In the genomic region with DNA sequence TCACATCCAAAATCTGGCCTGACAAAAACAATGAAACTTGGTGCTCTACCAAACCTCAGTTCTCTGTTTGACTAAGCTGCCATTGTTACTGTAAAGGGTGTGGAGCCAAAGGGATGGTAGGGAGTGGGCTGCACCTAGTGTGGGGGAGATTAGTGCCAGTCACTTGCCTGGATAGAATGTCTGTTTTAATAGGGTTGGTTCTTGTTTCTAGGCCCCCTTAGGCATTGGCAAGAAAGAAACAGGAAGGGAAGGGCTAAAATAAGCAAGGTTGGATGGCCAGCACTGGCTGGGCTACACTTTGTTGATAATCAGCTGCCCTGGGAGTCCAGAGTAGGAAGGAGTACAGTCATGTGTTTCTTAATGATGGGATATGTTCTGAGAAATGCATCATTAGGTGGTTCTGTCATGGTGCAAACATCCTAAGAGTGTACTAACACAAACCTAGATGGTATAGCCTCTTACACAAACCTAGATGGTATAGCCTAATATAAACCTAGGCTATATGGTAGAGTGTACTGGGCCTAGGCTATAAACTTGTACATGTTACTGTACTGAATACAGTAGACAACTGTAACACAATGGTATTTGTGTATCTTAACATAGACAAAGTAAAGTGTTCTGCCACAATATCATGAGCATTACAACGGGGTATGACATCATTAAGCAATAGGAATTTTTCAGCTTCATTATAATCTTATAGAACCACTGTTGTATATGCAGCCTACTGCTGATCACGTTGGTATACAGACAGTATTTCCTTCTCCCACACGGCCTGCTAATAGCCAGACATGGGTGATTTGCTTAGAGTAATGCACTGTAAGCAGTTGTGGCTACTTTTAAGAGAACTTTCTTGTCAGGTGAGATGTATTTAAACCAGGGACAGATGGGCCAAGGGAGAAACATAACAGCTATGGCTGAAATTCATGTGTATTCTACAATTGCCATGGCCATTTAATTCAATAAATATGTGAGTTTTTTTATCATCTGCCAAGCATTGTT, we compare ENCODE assay signal across 9 cellular contexts. TPM values are rescaled to one million over a fixed set of nuclear protein-coding genes. Genes with fewer than 3 reads are reported as not detected.
DNase-seq lines count a peak whose midpoint lies in the region; ATAC-seq and TF ChIP-seq lines count a peak whose summit lies in the region.
"Had no signal": no experiment of that assay in that cellular context is flagged by ENCODE, and none has a peak within 500 bp of the region (broad histone marks: within the 10 kb centered on the region; RNA-seq: fewer than 3 reads in every experiment).

No MANE protein-coding gene starts in this region.

- H3K27ac Mint-ChIP-seq in natural killer cell: peak overlapping the region; percentile 14 to 78

- DNase-seq in activated naive CD4-positive, alpha-beta T cell treated with anti-CD3 and anti-CD28 coated beads, Interleukin-2, amount 50 U/mL, for 16 hours: peak; percentile 23
- DNase-seq in natural killer cell: no peak
- DNase-seq in tibial artery: no peak
- DNase-seq in GM20000 (ENCODE audit: low spot score): no peak
- no peak for DNase-seq in dermis blood vessel endothelial cell
- DNase-seq: hippocampal formation, NCI-H146 had no signal

- intact Hi-C loops in natural killer cell (cut with micrococcal nuclease): no loop called here
- intact Hi-C loops in tibial artery (cut with DNase I; ENCODE audit: low total_unique reads): no loop called here

- H3K9me3 Mint-ChIP-seq in natural killer cell: no peaks in the 10 kb centered on the region

- no peaks in the 10 kb centered on the region for H3K27me3 ChIP-seq in tibial artery

- ATAC-seq in GM18870 (IDR thresholded peaks at IDR 0.05; ENCODE audit: unreplicated experiment) (peak; percentile 64), HG02678 (IDR thresholded peaks at IDR 0.05; ENCODE audit: unreplicated experiment) (peak; percentile 58), natural killer cell (peak in 2 of 3 donors; percentile 21 to 24)

- H3K27ac ChIP-seq in tibial artery: no peak overlapping the region

- TF ChIP-seq CTCF in natural killer cell (IDR thresholded peaks at IDR 0.05) (no peak), tibial artery (IDR thresholded peaks at IDR 0.05) (no peak), GM20000 (IDR thresholded peaks at IDR 0.05; ENCODE audit: extremely low read depth, missing control alignments) (no peak)

- no peaks in the 10 kb centered on the region for H3K27me3 Mint-ChIP-seq in natural killer cell (ENCODE audit: low read depth in 2 of 2)

- no peaks in the 10 kb centered on the region for H3K36me3 Mint-ChIP-seq in natural killer cell

- peaks cover 8 to 42% (median 35%) of the 10 kb centered on the region in 3 donors for H3K36me3 ChIP-seq in tibial artery

- no peaks in the 10 kb centered on the region for H3K9me3 ChIP-seq in tibial artery

- no peaks in the 10 kb centered on the region for H3K4me1 ChIP-seq in tibial artery

- no peak overlapping the region for H3K4me3 ChIP-seq in tibial artery

- H3K4me1 Mint-ChIP-seq in natural killer cell: peaks cover 8 to 34% of the 10 kb centered on the region in 2 donors

- H3K4me3 Mint-ChIP-seq in natural killer cell: no peak overlapping the region

RNA-seq across cellular contexts. Expression of gene BBIP1, which starts 15.4 kb away (rescaled TPM):
- 10 to 100 TPM; 27.2 to 58.6 (median 27.7) TPM for total RNA-seq in natural killer cell
- total RNA-seq in dermis blood vessel endothelial cell: 16.7 and 29.7 TPM in 2 replicates

RNA-seq across cellular contexts. Expression of gene SHOC2, which starts 15.8 kb away (rescaled TPM):
- total RNA-seq in natural killer cell (10 to 100 TPM; 81.8 to 87.6 (median 85.7) TPM), dermis blood vessel endothelial cell (62.3 and 70.6 TPM in 2 replicates)

RNA-seq across cellular contexts. Expression of gene PDCD4, which starts 31.9 kb away (rescaled TPM):
- 100 to 1,000 TPM; 199 to 241 (median 222) TPM for total RNA-seq in natural killer cell
- 171 and 200 TPM in 2 replicates for total RNA-seq in dermis blood vessel endothelial cell
